ENCODE assay signal across 1 cellular context in the genomic region with DNA sequence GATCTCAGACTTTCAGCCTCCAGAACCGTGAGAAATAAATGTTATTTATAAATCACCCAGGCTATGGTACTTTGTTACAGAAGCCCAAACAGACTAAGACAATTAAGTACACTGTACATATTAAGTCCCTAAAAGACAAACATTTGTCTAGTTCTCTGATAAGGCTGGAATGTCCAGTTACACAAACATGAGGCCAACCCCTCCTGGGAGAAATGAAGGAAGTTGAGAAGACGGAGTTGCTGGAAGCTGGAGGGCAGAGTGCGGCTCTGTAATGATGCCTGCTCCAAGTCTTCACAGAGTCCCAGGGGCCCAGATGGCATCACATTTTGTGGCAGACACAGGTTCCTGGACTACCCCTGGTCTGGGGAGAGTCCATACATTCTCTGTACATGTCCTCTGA.
TF ChIP-seq lines count a peak whose summit lies in the region.

No MANE protein-coding gene starts in this region.

TF ChIP-seq in HepG2, 621 proteins besides CTCF, POLR2A, EP300 and RAD21 (continued from another document):
- TF ChIP-seq GATAD2A (CRISPR knock-in tag; IDR thresholded peaks at IDR 0.05) (peak; percentile 59), TEAD3 (CRISPR knock-in tag; optimal IDR thresholded peaks at IDR 0.05; ENCODE audit: borderline replicate concordance) (peak; percentile 87), FOXA1 (IDR thresholded peaks at IDR 0.05) (no peak), FOXA1 (CRISPR knock-in tag; IDR thresholded peaks at IDR 0.05) (peak; percentile 50; the same call in 1 of the 2 replicates), MIXL1 (CRISPR knock-in tag; IDR thresholded peaks at IDR 0.05) (peak; percentile 71; the same call in 1 of the 2 replicates), ZNF180 (CRISPR knock-in tag; IDR thresholded peaks at IDR 0.05; ENCODE audit: borderline replicate concordance, low read depth) (no peak), SOX5 (CRISPR knock-in tag; IDR thresholded peaks at IDR 0.05; ENCODE audit: borderline replicate concordance) (peak; percentile 59; the same call in 1 of the 2 replicates), PTBP1 (IDR thresholded peaks at IDR 0.05; ENCODE audit: low read depth, low read length, poor library complexity, severe bottlenecking) (no peak), SIN3A (IDR thresholded peaks at IDR 0.05; ENCODE audit: borderline replicate concordance, low read depth, low read length) (no peak), BCL6 (CRISPR knock-in tag; IDR thresholded peaks at IDR 0.05) (peak; percentile 66; the same call in 1 of the 2 replicates), HDAC1 (CRISPR knock-in tag; IDR thresholded peaks at IDR 0.05) (0 out of 2 replicates have a peak, but pooled peaks have one; percentile 29), ZC3H13 (CRISPR knock-in tag; IDR thresholded peaks at IDR 0.05) (no peak), ZNF75D (CRISPR knock-in tag; IDR thresholded peaks at IDR 0.05; ENCODE audit: borderline replicate concordance) (no peak)
- TF ChIP-seq, protein P1, sequence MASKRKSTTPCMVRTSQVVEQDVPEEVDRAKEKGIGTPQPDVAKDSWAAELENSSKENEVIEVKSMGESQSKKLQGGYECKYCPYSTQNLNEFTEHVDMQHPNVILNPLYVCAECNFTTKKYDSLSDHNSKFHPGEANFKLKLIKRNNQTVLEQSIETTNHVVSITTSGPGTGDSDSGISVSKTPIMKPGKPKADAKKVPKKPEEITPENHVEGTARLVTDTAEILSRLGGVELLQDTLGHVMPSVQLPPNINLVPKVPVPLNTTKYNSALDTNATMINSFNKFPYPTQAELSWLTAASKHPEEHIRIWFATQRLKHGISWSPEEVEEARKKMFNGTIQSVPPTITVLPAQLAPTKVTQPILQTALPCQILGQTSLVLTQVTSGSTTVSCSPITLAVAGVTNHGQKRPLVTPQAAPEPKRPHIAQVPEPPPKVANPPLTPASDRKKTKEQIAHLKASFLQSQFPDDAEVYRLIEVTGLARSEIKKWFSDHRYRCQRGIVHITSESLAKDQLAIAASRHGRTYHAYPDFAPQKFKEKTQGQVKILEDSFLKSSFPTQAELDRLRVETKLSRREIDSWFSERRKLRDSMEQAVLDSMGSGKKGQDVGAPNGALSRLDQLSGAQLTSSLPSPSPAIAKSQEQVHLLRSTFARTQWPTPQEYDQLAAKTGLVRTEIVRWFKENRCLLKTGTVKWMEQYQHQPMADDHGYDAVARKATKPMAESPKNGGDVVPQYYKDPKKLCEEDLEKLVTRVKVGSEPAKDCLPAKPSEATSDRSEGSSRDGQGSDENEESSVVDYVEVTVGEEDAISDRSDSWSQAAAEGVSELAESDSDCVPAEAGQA (IDR thresholded peaks at IDR 0.05; ENCODE audit: low read depth), result no peak
- TF ChIP-seq, protein P1 (CRISPR knock-in tag; IDR thresholded peaks at IDR 0.05; ENCODE audit: borderline replicate concordance), result no peak
- TF ChIP-seq, protein P2, sequence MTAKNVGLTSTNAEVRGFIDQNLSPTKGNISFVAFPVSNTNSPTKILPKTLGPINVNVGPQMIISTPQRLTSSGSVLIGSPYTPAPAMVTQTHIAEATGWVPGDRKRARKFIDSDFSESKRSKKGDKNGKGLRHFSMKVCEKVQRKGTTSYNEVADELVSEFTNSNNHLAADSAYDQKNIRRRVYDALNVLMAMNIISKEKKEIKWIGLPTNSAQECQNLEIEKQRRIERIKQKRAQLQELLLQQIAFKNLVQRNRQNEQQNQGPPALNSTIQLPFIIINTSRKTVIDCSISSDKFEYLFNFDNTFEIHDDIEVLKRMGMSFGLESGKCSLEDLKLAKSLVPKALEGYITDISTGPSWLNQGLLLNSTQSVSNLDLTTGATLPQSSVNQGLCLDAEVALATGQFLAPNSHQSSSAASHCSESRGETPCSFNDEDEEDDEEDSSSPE (CRISPR knock-in tag; IDR thresholded peaks at IDR 0.05), result no peak
- TF ChIP-seq, protein P3, sequence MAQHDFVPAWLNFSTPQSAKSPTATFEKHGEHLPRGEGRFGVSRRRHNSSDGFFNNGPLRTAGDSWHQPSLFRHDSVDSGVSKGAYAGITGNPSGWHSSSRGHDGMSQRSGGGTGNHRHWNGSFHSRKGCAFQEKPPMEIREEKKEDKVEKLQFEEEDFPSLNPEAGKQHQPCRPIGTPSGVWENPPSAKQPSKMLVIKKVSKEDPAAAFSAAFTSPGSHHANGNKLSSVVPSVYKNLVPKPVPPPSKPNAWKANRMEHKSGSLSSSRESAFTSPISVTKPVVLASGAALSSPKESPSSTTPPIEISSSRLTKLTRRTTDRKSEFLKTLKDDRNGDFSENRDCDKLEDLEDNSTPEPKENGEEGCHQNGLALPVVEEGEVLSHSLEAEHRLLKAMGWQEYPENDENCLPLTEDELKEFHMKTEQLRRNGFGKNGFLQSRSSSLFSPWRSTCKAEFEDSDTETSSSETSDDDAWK (CRISPR knock-in tag; IDR thresholded peaks at IDR 0.05), result no peak
- TF ChIP-seq, protein P4, sequence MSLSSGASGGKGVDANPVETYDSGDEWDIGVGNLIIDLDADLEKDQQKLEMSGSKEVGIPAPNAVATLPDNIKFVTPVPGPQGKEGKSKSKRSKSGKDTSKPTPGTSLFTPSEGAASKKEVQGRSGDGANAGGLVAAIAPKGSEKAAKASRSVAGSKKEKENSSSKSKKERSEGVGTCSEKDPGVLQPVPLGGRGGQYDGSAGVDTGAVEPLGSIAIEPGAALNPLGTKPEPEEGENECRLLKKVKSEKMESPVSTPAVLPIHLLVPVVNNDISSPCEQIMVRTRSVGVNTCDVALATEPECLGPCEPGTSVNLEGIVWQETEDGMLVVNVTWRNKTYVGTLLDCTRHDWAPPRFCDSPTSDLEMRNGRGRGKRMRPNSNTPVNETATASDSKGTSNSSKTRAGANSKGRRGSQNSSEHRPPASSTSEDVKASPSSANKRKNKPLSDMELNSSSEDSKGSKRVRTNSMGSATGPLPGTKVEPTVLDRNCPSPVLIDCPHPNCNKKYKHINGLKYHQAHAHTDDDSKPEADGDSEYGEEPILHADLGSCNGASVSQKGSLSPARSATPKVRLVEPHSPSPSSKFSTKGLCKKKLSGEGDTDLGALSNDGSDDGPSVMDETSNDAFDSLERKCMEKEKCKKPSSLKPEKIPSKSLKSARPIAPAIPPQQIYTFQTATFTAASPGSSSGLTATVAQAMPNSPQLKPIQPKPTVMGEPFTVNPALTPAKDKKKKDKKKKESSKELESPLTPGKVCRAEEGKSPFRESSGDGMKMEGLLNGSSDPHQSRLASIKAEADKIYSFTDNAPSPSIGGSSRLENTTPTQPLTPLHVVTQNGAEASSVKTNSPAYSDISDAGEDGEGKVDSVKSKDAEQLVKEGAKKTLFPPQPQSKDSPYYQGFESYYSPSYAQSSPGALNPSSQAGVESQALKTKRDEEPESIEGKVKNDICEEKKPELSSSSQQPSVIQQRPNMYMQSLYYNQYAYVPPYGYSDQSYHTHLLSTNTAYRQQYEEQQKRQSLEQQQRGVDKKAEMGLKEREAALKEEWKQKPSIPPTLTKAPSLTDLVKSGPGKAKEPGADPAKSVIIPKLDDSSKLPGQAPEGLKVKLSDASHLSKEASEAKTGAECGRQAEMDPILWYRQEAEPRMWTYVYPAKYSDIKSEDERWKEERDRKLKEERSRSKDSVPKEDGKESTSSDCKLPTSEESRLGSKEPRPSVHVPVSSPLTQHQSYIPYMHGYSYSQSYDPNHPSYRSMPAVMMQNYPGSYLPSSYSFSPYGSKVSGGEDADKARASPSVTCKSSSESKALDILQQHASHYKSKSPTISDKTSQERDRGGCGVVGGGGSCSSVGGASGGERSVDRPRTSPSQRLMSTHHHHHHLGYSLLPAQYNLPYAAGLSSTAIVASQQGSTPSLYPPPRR (CRISPR knock-in tag; IDR thresholded peaks at IDR 0.05; ENCODE audit: borderline replicate concordance), result peak; percentile 74; the same call in 1 of the 2 replicates
- TF ChIP-seq, protein P5, sequence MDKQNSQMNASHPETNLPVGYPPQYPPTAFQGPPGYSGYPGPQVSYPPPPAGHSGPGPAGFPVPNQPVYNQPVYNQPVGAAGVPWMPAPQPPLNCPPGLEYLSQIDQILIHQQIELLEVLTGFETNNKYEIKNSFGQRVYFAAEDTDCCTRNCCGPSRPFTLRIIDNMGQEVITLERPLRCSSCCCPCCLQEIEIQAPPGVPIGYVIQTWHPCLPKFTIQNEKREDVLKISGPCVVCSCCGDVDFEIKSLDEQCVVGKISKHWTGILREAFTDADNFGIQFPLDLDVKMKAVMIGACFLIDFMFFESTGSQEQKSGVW (CRISPR knock-in tag; IDR thresholded peaks at IDR 0.05; ENCODE audit: borderline replicate concordance), result no peak
